ENCODE assay signal across 8 cellular contexts in the genomic region with DNA sequence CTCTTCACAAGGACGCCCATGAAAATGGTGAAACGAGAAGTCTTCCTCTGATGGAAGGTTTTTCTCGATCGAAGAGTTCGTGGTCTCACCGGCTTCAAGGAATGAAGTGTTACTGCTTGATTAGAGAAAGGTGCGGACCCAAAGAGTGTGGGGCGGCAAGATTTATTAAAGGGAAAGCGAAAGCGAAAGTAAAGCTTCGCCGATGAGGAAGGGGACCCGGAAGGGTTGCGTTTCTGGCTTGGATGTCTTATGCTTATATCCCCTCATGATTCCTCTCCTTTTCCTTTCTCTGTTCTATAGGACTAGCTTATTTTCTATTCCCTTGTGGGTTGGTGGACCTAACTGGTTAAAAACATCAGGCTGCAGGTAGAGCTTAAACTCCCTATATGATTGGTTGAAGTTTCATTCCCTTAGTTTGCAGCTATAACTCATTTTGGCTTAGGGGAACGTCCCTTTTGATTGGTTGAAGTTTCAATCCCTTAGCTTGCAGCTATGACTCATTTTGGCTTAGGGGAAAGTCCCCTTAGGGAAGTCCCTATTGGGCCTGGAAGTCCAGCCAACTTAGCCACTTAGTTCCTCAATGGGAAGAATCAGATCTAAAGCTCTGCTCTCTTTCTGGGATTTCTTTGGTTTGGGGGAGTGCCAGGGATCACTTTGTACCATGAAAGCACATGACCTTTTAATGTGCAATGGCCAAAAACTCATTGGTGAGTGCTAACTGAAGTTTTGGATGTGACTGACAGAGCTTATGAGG.
A peak's percentile ranks its signal among the peaks of the same experiment; 100 is the strongest.
DNase-seq lines count a peak whose midpoint lies in the region; ATAC-seq and TF ChIP-seq lines count a peak whose summit lies in the region.

No MANE protein-coding gene starts in this region.

- H3K9me3 ChIP-seq in CD4-positive, alpha-beta memory T cell (ENCODE audit: control insufficient read depth in 1 of 2, low read length in 2 of 2), result no peaks in the 10 kb centered on the region
- H3K9me3 ChIP-seq in HUES48 (ENCODE audit: control insufficient read depth, insufficient read depth, low read length), result no peaks in the 10 kb centered on the region

- peak; percentile 75 for ATAC-seq in GM21423 (IDR thresholded peaks at IDR 0.05; ENCODE audit: unreplicated experiment)

- CTCF ChIA-PET in CD4-positive, alpha-beta memory T cell (lab: Charles Lee; ENCODE audit: partially characterized antibody), result no interaction called here

- no peak overlapping the region for H3K27ac ChIP-seq in CD4-positive, alpha-beta memory T cell (ENCODE audit: low read depth, low read length)
- H3K27ac ChIP-seq in HUES48 (ENCODE audit: low read depth, low read length), result peak overlapping the region; percentile 79

- H3K27me3 ChIP-seq in CD4-positive, alpha-beta memory T cell (ENCODE audit: insufficient read depth, low read length), result no peaks in the 10 kb centered on the region
- H3K27me3 ChIP-seq in HUES48 (ENCODE audit: control insufficient read depth, insufficient read depth, low read length), result no peaks in the 10 kb centered on the region

- POLR2A ChIA-PET in CD4-positive, alpha-beta memory T cell (lab: Charles Lee; ENCODE audit: partially characterized antibody), result no interaction called here

- H3K27me3 Mint-ChIP-seq in CD4-positive, alpha-beta memory T cell, result no peaks in the 10 kb centered on the region

- no peaks in the 10 kb centered on the region for H3K4me1 ChIP-seq in CD4-positive, alpha-beta memory T cell (ENCODE audit: insufficient read depth, low read length)
- peaks cover 26% of the 10 kb centered on the region for H3K4me1 ChIP-seq in HUES48 (ENCODE audit: control insufficient read depth, insufficient read depth, low read length)

- H3K4me1 Mint-ChIP-seq in CD4-positive, alpha-beta memory T cell, result peaks cover 0 to 5% (median 0%) of the 10 kb centered on the region in 4 donors

- no peaks in the 10 kb centered on the region for H3K36me3 Mint-ChIP-seq in CD4-positive, alpha-beta memory T cell

- H3K9me3 Mint-ChIP-seq in CD4-positive, alpha-beta memory T cell, result peaks cover 0 to 27% (median 12%) of the 10 kb centered on the region in 8 donors

- DNase-seq in CD4-positive, alpha-beta memory T cell, result peak in 1 of 5 donors; percentile 2
- DNase-seq in cardiac fibroblast (ENCODE audit: low read depth in 2 of 2) (peak; percentile 36 to 66), SK-N-DZ (ENCODE audit: low spot score) (no peak), OCI-M2 (lab: John Stamatoyannopoulos, UW; ENCODE audit: unreplicated experiment) (no peak), cerebellar nuclear complex (lab: John Stamatoyannopoulos, UW) (no peak), HUDEP-2 (lab: John Stamatoyannopoulos, UW; ENCODE audit: unreplicated experiment in 76 of 76) (no peak)

- no peaks in the 10 kb centered on the region for H3K36me3 ChIP-seq in CD4-positive, alpha-beta memory T cell (ENCODE audit: insufficient read depth, low read length)
- no peaks in the 10 kb centered on the region for H3K36me3 ChIP-seq in HUES48 (ENCODE audit: control insufficient read depth, insufficient read depth, low read length)

- H3K27ac Mint-ChIP-seq in CD4-positive, alpha-beta memory T cell, result peak overlapping the region in 3 of 7 donors; percentile 58 to 71 (median 68)

- peak overlapping the region in 1 of 2 donors; percentile 5 for H3K4me3 ChIP-seq in CD4-positive, alpha-beta memory T cell (ENCODE audit: low read length in 2 of 2)
- H3K4me3 ChIP-seq in HUES48 (ENCODE audit: low read depth, low read length) (peak overlapping the region; percentile 39; the same call in 1 of the 2 replicates), cardiac fibroblast (replicated peaks in 1 of 2; ENCODE audit: low read depth in 2 of 2, low read length in 2 of 2) (no peak overlapping the region)

- intact Hi-C loops in CD4-positive, alpha-beta memory T cell (cut with micrococcal nuclease), result no loop called here

- H3K4me3 Mint-ChIP-seq in CD4-positive, alpha-beta memory T cell, result peak overlapping the region in 6 of 8 donors; percentile 35 to 71 (median 64)

- no peak for TF ChIP-seq CTCF in cardiac fibroblast (IDR thresholded peaks at IDR 0.05; ENCODE audit: low read depth, low read length)

- 0 out of 2 replicates have a peak overlapping the region, but pooled peaks have one; percentile 0 for H3K9ac ChIP-seq in HUES48 (ENCODE audit: low read depth, low read length)

Comparison
In these comparisons a context has a peak if more than half of its experiments do, and no peak if none do; other contexts are left out.
1. DNase-seq: peak in cardiac fibroblast (2 of 2); none in SK-N-DZ (single experiment), OCI-M2 (single experiment), cerebellar nuclear complex (0 of 2) and HUDEP-2 (0 of 76).